In genomic region chr10:65355141-65355680, GRCh38 we compare ENCODE assay signal across 1 cellular context.
TF ChIP-seq lines count a peak whose summit lies in the region.

No MANE protein-coding gene starts in this region.

TF ChIP-seq in H1, 55 proteins besides CTCF, POLR2A, EP300 and RAD21:
- TF ChIP-seq KDM1A (IDR thresholded peaks at IDR 0.05; ENCODE audit: borderline replicate concordance, low read length) (no peak), SIN3A (conservative IDR thresholded peaks at IDR 0.05 in 1 of 2, IDR thresholded peaks at IDR 0.05 in 1 of 2; ENCODE audit: low read depth in 1 of 2, low read length in 2 of 2) (no peak), BRCA1 (IDR thresholded peaks at IDR 0.05; ENCODE audit: low read depth, low read length) (no peak), NANOG (IDR thresholded peaks at IDR 0.05; ENCODE audit: insufficient read depth, low read depth, low read length, poor library complexity, severe bottlenecking) (no peak), BCL11A (IDR thresholded peaks at IDR 0.05; ENCODE audit: low read depth in 2 of 2, low read length in 2 of 2) (no peak), TAF1 (IDR thresholded peaks at IDR 0.05; ENCODE audit: low read depth, low read length) (no peak), PHF8 (conservative IDR thresholded peaks at IDR 0.05; ENCODE audit: low read depth, low read length) (no peak), TAF7 (optimal IDR thresholded peaks at IDR 0.05; ENCODE audit: borderline replicate concordance, low read depth, low read length) (no peak), CREB1 (IDR thresholded peaks at IDR 0.05) (no peak), SRF (IDR thresholded peaks at IDR 0.05; ENCODE audit: low read depth, low read length) (no peak), E2F6 (IDR thresholded peaks at IDR 0.05) (no peak), RBBP5 (IDR thresholded peaks at IDR 0.05; ENCODE audit: borderline replicate concordance, low read depth, low read length) (no peak)
TF ChIP-seq in H1: peak in this region for 0.
